In the genomic region with DNA sequence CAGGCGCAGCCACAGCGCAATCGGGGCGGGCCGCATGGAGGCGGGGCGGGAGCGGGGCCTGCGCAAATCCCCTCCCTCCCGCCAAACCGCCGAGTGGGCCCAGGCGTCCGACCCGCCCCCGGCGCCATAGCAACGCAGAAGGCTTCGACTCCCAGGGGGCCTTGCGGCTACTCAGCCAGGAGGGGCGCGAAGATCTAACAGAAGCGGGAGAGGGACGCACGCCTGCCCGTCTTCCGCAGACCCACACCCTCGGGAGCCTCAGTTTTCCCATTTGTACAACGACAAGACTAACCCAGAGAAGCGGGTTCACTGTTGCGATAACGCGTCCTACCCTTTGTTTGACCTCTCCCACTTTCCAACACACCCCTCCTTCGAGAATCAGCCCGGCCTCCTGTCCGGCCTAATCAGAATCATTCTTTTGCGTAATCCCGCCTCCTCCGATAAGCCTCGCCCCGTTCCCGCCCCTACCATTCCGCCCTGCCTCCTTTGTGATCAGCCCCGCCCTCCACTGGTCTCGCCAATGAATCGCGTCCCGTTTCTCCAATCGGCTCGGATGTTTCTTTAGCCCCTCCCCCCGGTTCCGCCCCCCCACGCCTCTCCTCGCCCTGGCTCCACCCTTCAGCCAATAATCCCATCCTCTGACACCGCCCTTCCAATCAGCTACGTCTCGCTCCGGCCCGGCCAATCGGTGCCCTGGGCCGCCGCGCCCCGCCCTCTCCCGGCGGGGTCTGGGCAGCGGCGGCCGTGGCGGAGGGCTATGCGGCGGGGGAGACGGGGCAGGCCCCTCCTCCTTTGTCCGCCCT, we compare ENCODE assay signal across 8 cellular contexts. TPM values are rescaled to one million over a fixed set of nuclear protein-coding genes. Genes with fewer than 3 reads are reported as not detected.
DNase-seq lines count a peak whose midpoint lies in the region; ATAC-seq and TF ChIP-seq lines count a peak whose summit lies in the region.

A gene (minus strand): TSS at position 40 of the 803 bp plus-strand sequence. CDS start 4 bp downstream, at position 36.

- no peaks in the 10 kb centered on the region for H4K20me1 ChIP-seq in osteoblast (ENCODE audit: insufficient read depth, low read length)

- H3K27ac ChIP-seq in osteoblast (ENCODE audit: low read depth, low read length) (no peak within 1 kb of the TSS), thoracic aorta (peak within 1 kb of the TSS in 1 of 2 donors; percentile 40)

- POLR2A ChIA-PET in activated naive CD8-positive, alpha-beta T cell treated with anti-CD3 and anti-CD28 coated beads, Interleukin-2, amount 10 ng/mL, durations not matched to agents 7 days and 5 days (lab: Charles Lee): interaction anchor here (0.6 to 1.5 kb wide), 10 partner anchors 14 to 1784 kb away, joined by 3 to 9 read pairs (median 5); a partner anchor contains a TSS

- peak; percentile 76 for ATAC-seq in HG02623 (IDR thresholded peaks at IDR 0.05; ENCODE audit: unreplicated experiment)
- ATAC-seq in activated naive CD8-positive, alpha-beta T cell treated with anti-CD3 and anti-CD28 coated beads, Interleukin-2, amount 10 ng/mL, durations not matched to agents 7 days and 5 days (ENCODE audit: low read depth): peak; percentile 89
- peak; percentile 92 for ATAC-seq in thoracic aorta (ENCODE audit: insufficient number of reproducible peaks, low FRiP score, low read depth)

- TF ChIP-seq CTCF in osteoblast (IDR thresholded peaks at IDR 0.05; ENCODE audit: extremely low read depth, low read depth, low read length) (no peak), thoracic aorta (IDR thresholded peaks at IDR 0.05) (no peak)

- H3K4me1 ChIP-seq in osteoblast (ENCODE audit: insufficient read depth, low read length): no peaks in the 10 kb centered on the region
- peaks cover 6 to 17% of the 10 kb centered on the region in 2 donors for H3K4me1 ChIP-seq in thoracic aorta (ENCODE audit: control insufficient read depth in 1 of 2, low read depth in 2 of 2)

- peaks cover 14% of the 10 kb centered on the region for H3K27me3 Mint-ChIP-seq in activated naive CD8-positive, alpha-beta T cell treated with anti-CD3 and anti-CD28 coated beads, Interleukin-2, amount 10 ng/mL, durations not matched to agents 7 days and 5 days

- no peaks in the 10 kb centered on the region for H3K36me3 Mint-ChIP-seq in activated naive CD8-positive, alpha-beta T cell treated with anti-CD3 and anti-CD28 coated beads, Interleukin-2, amount 10 ng/mL, durations not matched to agents 7 days and 5 days

- H3K27me3 ChIP-seq in osteoblast (ENCODE audit: insufficient read depth, low read length): peaks cover 10% of the 10 kb centered on the region
- H3K27me3 ChIP-seq in thoracic aorta (replicated peaks; ENCODE audit: insufficient read depth): no peaks in the 10 kb centered on the region

- H3K9me3 Mint-ChIP-seq in activated naive CD8-positive, alpha-beta T cell treated with anti-CD3 and anti-CD28 coated beads, Interleukin-2, amount 10 ng/mL, durations not matched to agents 7 days and 5 days: no peaks in the 10 kb centered on the region

- peaks cover 11% of the 10 kb centered on the region for H3K4me1 Mint-ChIP-seq in activated naive CD8-positive, alpha-beta T cell treated with anti-CD3 and anti-CD28 coated beads, Interleukin-2, amount 10 ng/mL, durations not matched to agents 7 days and 5 days

- peak within 1 kb of the TSS; percentile 97 for H3K4me2 ChIP-seq in osteoblast (ENCODE audit: insufficient read depth, low read length)

- H3K4me3 ChIP-seq in osteoblast (ENCODE audit: insufficient read depth, low read length) (peak within 1 kb of the TSS; percentile 76), thoracic aorta (peak within 1 kb of the TSS; percentile 88)

- H3K36me3 ChIP-seq in osteoblast (ENCODE audit: insufficient read depth, low read length): no peaks in the 10 kb centered on the region
- H3K36me3 ChIP-seq in thoracic aorta: no peaks in the 10 kb centered on the region

- peak; percentile 92 for DNase-seq in GM04503 (ENCODE audit: low read depth)
- DNase-seq in NCI-H1105 (lab: John Stamatoyannopoulos, UW): peak; percentile 99
- DNase-seq in SKM-1 treated with dmso at 0.1 percent for 144 hours (lab: John Stamatoyannopoulos, UW; ENCODE audit: unreplicated experiment): peak; percentile 98
- DNase-seq in activated naive CD8-positive, alpha-beta T cell treated with anti-CD3 and anti-CD28 coated beads, Interleukin-2, amount 10 ng/mL, durations not matched to agents 7 days and 5 days: peak; percentile 95
- DNase-seq in head of caudate nucleus: peak; percentile 95 to 100 (median 99)
- peak; percentile 100 for DNase-seq in osteoblast (ENCODE audit: insufficient read length, low spot score, missing footprints)
- peak; percentile 93 for DNase-seq in thoracic aorta (ENCODE audit: low spot score)

- peak within 1 kb of the TSS; percentile 71 for H3K27ac Mint-ChIP-seq in activated naive CD8-positive, alpha-beta T cell treated with anti-CD3 and anti-CD28 coated beads, Interleukin-2, amount 10 ng/mL, durations not matched to agents 7 days and 5 days

- peak within 1 kb of the TSS; percentile 99 for H2AFZ ChIP-seq in osteoblast (ENCODE audit: low read length)

- intact Hi-C loops in head of caudate nucleus (cut with DNase I): loop anchor here (2.0 kb wide), 1 partner anchor 18 kb away; no protein-coding TSS in a partner anchor

- H3K9me3 ChIP-seq in osteoblast (ENCODE audit: low read depth, low read length) (no peaks in the 10 kb centered on the region), thoracic aorta (no peaks in the 10 kb centered on the region)

- peak within 1 kb of the TSS; percentile 77 for H3K4me3 Mint-ChIP-seq in activated naive CD8-positive, alpha-beta T cell treated with anti-CD3 and anti-CD28 coated beads, Interleukin-2, amount 10 ng/mL, durations not matched to agents 7 days and 5 days

- H3K79me2 ChIP-seq in osteoblast (ENCODE audit: insufficient read depth, low read length): no peaks in the 10 kb centered on the region

RNA-seq across cellular contexts. Expression of the gene that starts here (rescaled TPM):
- 1 to 10 TPM; 6.7 to 9.7 TPM for total RNA-seq in activated naive CD8-positive, alpha-beta T cell treated with anti-CD3 and anti-CD28 coated beads, Interleukin-2, amount 10 ng/mL, durations not matched to agents 7 days and 5 days
- total RNA-seq in osteoblast: 1.4 and 2.4 TPM in 2 replicates
- under 1 TPM; 0.56 to 0.68 TPM for total RNA-seq in thoracic aorta

Comparison
In these comparisons a context has a peak if more than half of its experiments do, and no peak if none do; other contexts are left out.
1. Peak in DNase-seq, ATAC-seq and H3K4me3 ChIP-seq in thoracic aorta; RNA of the gene not detected or under 1 TPM.